8 cellular contexts compared by ENCODE assay signal in genomic region chr4:39526810-39527295, GRCh38. TPM values are rescaled to one million over a fixed set of nuclear protein-coding genes. Genes with fewer than 3 reads are reported as not detected.
A peak's percentile ranks its signal among the peaks of the same experiment; 100 is the strongest.
DNase-seq lines count a peak whose midpoint lies in the region; ATAC-seq and TF ChIP-seq lines count a peak whose summit lies in the region.

No MANE protein-coding gene starts in this region.

- H3K27ac Mint-ChIP-seq in T-helper 1 cell treated with Interleukin-12 subunit alpha and Interleukin-12 subunit beta and Interleukin-4 antibody, amounts not matched to agents 30 μg/mL and 1 μg/mL, for 36 hours, result peak overlapping the region; percentile 83

- H3K36me3 Mint-ChIP-seq in T-helper 1 cell treated with Interleukin-12 subunit alpha and Interleukin-12 subunit beta and Interleukin-4 antibody, amounts not matched to agents 30 μg/mL and 1 μg/mL, for 36 hours (ENCODE audit: low read depth), result peaks cover 10% of the 10 kb centered on the region

- TF ChIP-seq EP300 in neural cell (conservative IDR thresholded peaks at IDR 0.05; ENCODE audit: poor library complexity, severe bottlenecking), result no peak

- H3F3A ChIP-seq in DOHH2 (ENCODE audit: control insufficient read depth, insufficient read depth), result no peaks in the 10 kb centered on the region; the same call in 1 of the 2 replicates
- peaks cover 5% of the 10 kb centered on the region for H3F3A ChIP-seq in neural cell (ENCODE audit: insufficient read depth, low read length, poor library complexity, severe bottlenecking)

- H3K9me2 ChIP-seq in DOHH2 (replicated peaks; ENCODE audit: control insufficient read depth, low read length), result no peaks in the 10 kb centered on the region
- no peaks in the 10 kb centered on the region for H3K9me2 ChIP-seq in HCT116 (ENCODE audit: insufficient read depth)
- no peaks in the 10 kb centered on the region for H3K9me2 ChIP-seq in neural cell (ENCODE audit: insufficient read depth, low read length)

- H3K4me2 ChIP-seq in DOHH2 (ENCODE audit: low read length) (peak overlapping the region; percentile 92), HCT116 (ENCODE audit: low read length) (peak overlapping the region; percentile 73), neural cell (ENCODE audit: low read length) (peak overlapping the region; percentile 26)

- RAD21 ChIA-PET in HCT116 (lab: Charles Lee; ENCODE audit: low non-redundant PET in 1 of 2, low total read pairs in 2 of 2, uncharacterized antibody in 2 of 2, unreplicated experiment in 2 of 2), result interaction anchor here in 1 of 2 experiments (1.0 kb wide), 1 partner anchor 112 kb away, joined by 3 read pairs; the partner anchor contains the start of gene SMIM14

- peaks cover 10% of the 10 kb centered on the region for H3K9me3 Mint-ChIP-seq in T-helper 1 cell treated with Interleukin-12 subunit alpha and Interleukin-12 subunit beta and Interleukin-4 antibody, amounts not matched to agents 30 μg/mL and 1 μg/mL, for 36 hours

- H3K79me2 ChIP-seq in DOHH2 (ENCODE audit: control insufficient read depth, low read length), result peaks cover 36% of the 10 kb centered on the region
- peaks cover 54% of the 10 kb centered on the region for H3K79me2 ChIP-seq in HCT116 (ENCODE audit: insufficient read depth, low read length)
- peaks cover 43% of the 10 kb centered on the region for H3K79me2 ChIP-seq in neural cell (replicated peaks; ENCODE audit: insufficient read depth, low read length)

- POLR2A ChIA-PET in HCT116 (lab: Charles Lee), result interaction anchor here (0.6 to 1.3 kb wide), 18 partner anchors 9 to 639 kb away, joined by 3 to 12 read pairs (median 4); partner anchors contain the start of genes LIAS, RPL9, SMIM14 and UBE2K

- H3K9me3 ChIP-seq in DOHH2 (ENCODE audit: control insufficient read depth, insufficient read depth, low read length) (peaks cover 12% of the 10 kb centered on the region), HCT116 (ENCODE audit: control insufficient read depth in 1 of 2, insufficient read depth in 1 of 2, low read depth in 1 of 2, low read length in 2 of 2) (peaks cover 2 to 8% of the 10 kb centered on the region in 2 experiments; a peak in 2 of 4 replicates), endocrine pancreas (ENCODE audit: control insufficient read depth, low read length) (no peaks in the 10 kb centered on the region), neural cell (ENCODE audit: low read length) (peaks cover 4% of the 10 kb centered on the region)

- DNase-seq in HCT116 (ENCODE audit: low read depth, low spot score) (no peak), pons (ENCODE audit: low spot score) (no peak), amniotic stem cell (lab: John Stamatoyannopoulos, UW) (no peak)

- no peak overlapping the region for H2AFZ ChIP-seq in HCT116 (ENCODE audit: low read depth, low read length, poor library complexity, severe bottlenecking)
- H2AFZ ChIP-seq in neural cell (ENCODE audit: low read depth, low read length), result peak overlapping the region; percentile 90

- no peak for ATAC-seq in HCT116

- BruUV-seq in HCT116 (replicated peaks; lab: Mats Ljungman, UMichigan), result TSS peak; percentile 76

- H3K27me3 ChIP-seq in DOHH2 (ENCODE audit: control insufficient read depth, low read length), result no peaks in the 10 kb centered on the region
- no peaks in the 10 kb centered on the region for H3K27me3 ChIP-seq in HCT116 (ENCODE audit: insufficient read depth, low read length)
- H3K27me3 ChIP-seq in endocrine pancreas (ENCODE audit: control insufficient read depth, insufficient read depth, low read length), result no peaks in the 10 kb centered on the region
- H3K27me3 ChIP-seq in neural cell (ENCODE audit: insufficient read depth, low read depth, low read length), result no peaks in the 10 kb centered on the region

- intact Hi-C loops in HCT116 (cut with micrococcal nuclease), result loop anchor here (2.0 kb wide), 2 partner anchors 112 to 450 kb away; partner anchors contain the start of genes PDS5A and SMIM14

- peaks cover 5% of the 10 kb centered on the region; the same call in 1 of the 2 replicates for H3K36me3 ChIP-seq in DOHH2 (ENCODE audit: control insufficient read depth, low read length)
- H3K36me3 ChIP-seq in HCT116 (ENCODE audit: control insufficient read depth in 1 of 2, insufficient read depth in 2 of 2, low read length in 2 of 2), result 0 out of 4 replicates have a peak, but pooled peaks cover 0 to 4% of the 10 kb centered on the region in 2 experiments
- peaks cover 2% of the 10 kb centered on the region for H3K36me3 ChIP-seq in endocrine pancreas (ENCODE audit: control insufficient read depth, insufficient read depth, low read length)
- no peaks in the 10 kb centered on the region for H3K36me3 ChIP-seq in neural cell (ENCODE audit: insufficient read depth, low read length)
- no peaks in the 10 kb centered on the region for H3K36me3 ChIP-seq in urinary bladder (ENCODE audit: insufficient read depth)

- TF ChIP-seq RAD21 in HCT116 (IDR thresholded peaks at IDR 0.05; ENCODE audit: low read depth) (no peak), neural cell (conservative IDR thresholded peaks at IDR 0.05) (no peak)

- peaks cover 17% of the 10 kb centered on the region for H3K4me1 Mint-ChIP-seq in T-helper 1 cell treated with Interleukin-12 subunit alpha and Interleukin-12 subunit beta and Interleukin-4 antibody, amounts not matched to agents 30 μg/mL and 1 μg/mL, for 36 hours (ENCODE audit: low read depth)

- TF ChIP-seq POLR2A in HCT116 (IDR thresholded peaks at IDR 0.05; ENCODE audit: borderline replicate concordance, extremely low read depth, insufficient read depth, insufficient read length), result no peak

- H3K4me3 ChIP-seq in DOHH2 (ENCODE audit: low read length) (peak overlapping the region; percentile 91), HCT116 (replicated peaks in 1 of 2; ENCODE audit: low read depth in 1 of 2, low read length in 2 of 2) (peak overlapping the region; percentile 91 to 93), endocrine pancreas (ENCODE audit: control insufficient read depth, insufficient read depth, low read length) (peak overlapping the region; percentile 98), neural cell (ENCODE audit: low read length) (peak overlapping the region; percentile 96), urinary bladder (ENCODE audit: low read depth, low read length) (peak overlapping the region; percentile 81)

- H4K20me1 ChIP-seq in DOHH2 (ENCODE audit: control insufficient read depth, insufficient read depth, low read depth, low read length) (no peaks in the 10 kb centered on the region), HCT116 (ENCODE audit: insufficient read depth) (no peaks in the 10 kb centered on the region), neural cell (ENCODE audit: insufficient read depth) (no peaks in the 10 kb centered on the region)

- H3K9ac ChIP-seq in HCT116 (ENCODE audit: low read length) (peak overlapping the region; percentile 84), endocrine pancreas (ENCODE audit: control insufficient read depth, insufficient read depth, low read length) (peak overlapping the region; percentile 97), neural cell (ENCODE audit: low read length) (peak overlapping the region; percentile 89)

- no peaks in the 10 kb centered on the region for H3K27me3 Mint-ChIP-seq in T-helper 1 cell treated with Interleukin-12 subunit alpha and Interleukin-12 subunit beta and Interleukin-4 antibody, amounts not matched to agents 30 μg/mL and 1 μg/mL, for 36 hours (ENCODE audit: low read depth)

- H3K4me3 Mint-ChIP-seq in T-helper 1 cell treated with Interleukin-12 subunit alpha and Interleukin-12 subunit beta and Interleukin-4 antibody, amounts not matched to agents 30 μg/mL and 1 μg/mL, for 36 hours, result peak overlapping the region; percentile 98

- CTCF ChIA-PET in HCT116 (lab: Charles Lee), result interaction anchor here (0.9 kb wide), 2 partner anchors 28 to 58 kb away, joined by 4 read pairs; no protein-coding TSS in a partner anchor

- H3K27ac ChIP-seq in DOHH2 (ENCODE audit: low read depth, low read length), result 0 out of 2 replicates have a peak overlapping the region, but pooled peaks have one; percentile 6
- H3K27ac ChIP-seq in HCT116 (ENCODE audit: low read depth, low read length), result peak overlapping the region; percentile 91
- H3K27ac ChIP-seq in neural cell (ENCODE audit: low read length), result peak overlapping the region; percentile 90
- H3K27ac ChIP-seq in urinary bladder (ENCODE audit: low read depth), result peak overlapping the region; percentile 80

- TF ChIP-seq CTCF in DOHH2 (IDR thresholded peaks at IDR 0.05; ENCODE audit: low read depth, low read length, poor library complexity, severe bottlenecking) (no peak), HCT116 (IDR thresholded peaks at IDR 0.05 in 2 of 3, conservative IDR thresholded peaks at IDR 0.05 in 1 of 3; ENCODE audit: borderline replicate concordance in 1 of 3, insufficient read depth in 1 of 3, low read depth in 2 of 3, low read length in 2 of 3) (no peak), neural cell (IDR thresholded peaks at IDR 0.05; ENCODE audit: poor library complexity, severe bottlenecking) (no peak)

- H3K4me1 ChIP-seq in DOHH2 (ENCODE audit: control insufficient read depth, low read length) (peaks cover 15% of the 10 kb centered on the region), HCT116 (ENCODE audit: control insufficient read depth in 1 of 2, insufficient read depth in 2 of 2, low read length in 2 of 2) (peaks cover 7 to 27% of the 10 kb centered on the region in 2 experiments; a peak in 3 of 4 replicates), endocrine pancreas (ENCODE audit: control insufficient read depth, insufficient read depth, low read length) (peaks cover 20% of the 10 kb centered on the region), urinary bladder (ENCODE audit: insufficient read depth) (no peaks in the 10 kb centered on the region)

- under 1% methylated on average over 31 of the region's 31 CpGs for WGBS in urinary bladder

TF ChIP-seq in HCT116, 20 proteins besides CTCF, POLR2A, EP300 and RAD21 (continues in another document):
- no peak for TF ChIP-seq JUND (IDR thresholded peaks at IDR 0.05)
- TF ChIP-seq, protein P1, sequence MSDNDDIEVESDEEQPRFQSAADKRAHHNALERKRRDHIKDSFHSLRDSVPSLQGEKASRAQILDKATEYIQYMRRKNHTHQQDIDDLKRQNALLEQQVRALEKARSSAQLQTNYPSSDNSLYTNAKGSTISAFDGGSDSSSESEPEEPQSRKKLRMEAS (IDR thresholded peaks at IDR 0.05), result no peak
- no peak for TF ChIP-seq EZH2phosphoT487 (IDR thresholded peaks at IDR 0.05; ENCODE audit: borderline replicate concordance)
- no peak for TF ChIP-seq EGR1 (IDR thresholded peaks at IDR 0.05; ENCODE audit: low read depth)

TF ChIP-seq in neural cell, 6 proteins besides CTCF, POLR2A, EP300 and RAD21 (continues in another document):
- TF ChIP-seq EZH2 (IDR thresholded peaks at IDR 0.05; ENCODE audit: borderline replicate concordance, insufficient read depth, low read length, poor library complexity, severe bottlenecking) (no peak), POLR2AphosphoS5 (IDR thresholded peaks at IDR 0.05) (no peak), TAF1 (IDR thresholded peaks at IDR 0.05; ENCODE audit: low read depth) (no peak), SMC3 (conservative IDR thresholded peaks at IDR 0.05; ENCODE audit: poor library complexity) (no peak)

RNA-seq across cellular contexts. Expression of gene UGDH, which starts 0.4 kb away (rescaled TPM):
- total RNA-seq in HCT116 (2021; ENCODE audit: unreplicated experiment) (67.9 TPM), urinary bladder (75.3 TPM)
- 20.3 and 34.7 TPM in 2 replicates for polyA plus RNA-seq in HCT116 (2012)
- polyA plus RNA-seq in neural cell (13.4 and 21.1 TPM in 2 replicates), urinary bladder (23.7 TPM)
- polyA minus RNA-seq in neural cell, result 27.8 and 28.4 TPM in 2 replicates

Comparison
In these comparisons a context has a peak if more than half of its experiments do, and no peak if none do; other contexts are left out.
1. H3K27ac ChIP-seq: peak in every context shown above with its lines; median percentile 91 in HCT116; 90 in neural cell; 80 in urinary bladder; 6 in DOHH2.
2. H3K4me2 ChIP-seq: peak in every context shown above with its lines; median percentile 92 in DOHH2; 73 in HCT116; 26 in neural cell.